In genomic region chr2:238294393-238295143, GRCh38 we compare ENCODE assay signal across 1 cellular context.
A peak's percentile ranks its signal among the peaks of the same experiment; 100 is the strongest.
TF ChIP-seq lines count a peak whose summit lies in the region.

No MANE protein-coding gene starts in this region.

TF ChIP-seq in HepG2, 621 proteins besides CTCF, POLR2A, EP300 and RAD21 (continues in another document):
- no peak for TF ChIP-seq TBP (CRISPR knock-in tag; IDR thresholded peaks at IDR 0.05)
- 0 out of 2 replicates have a peak, but pooled peaks have one; percentile 56 for TF ChIP-seq MYNN (CRISPR knock-in tag; IDR thresholded peaks at IDR 0.05; ENCODE audit: low read depth)
- TF ChIP-seq BRD4 (CRISPR knock-in tag; IDR thresholded peaks at IDR 0.05): no peak
- peak; percentile 61; the same call in 1 of the 2 replicates for TF ChIP-seq RXRB (CRISPR knock-in tag; IDR thresholded peaks at IDR 0.05; ENCODE audit: borderline replicate concordance)
- peak; percentile 41; the same call in 1 of the 2 replicates for TF ChIP-seq RARA (CRISPR knock-in tag; IDR thresholded peaks at IDR 0.05)
- TF ChIP-seq, protein P1, sequence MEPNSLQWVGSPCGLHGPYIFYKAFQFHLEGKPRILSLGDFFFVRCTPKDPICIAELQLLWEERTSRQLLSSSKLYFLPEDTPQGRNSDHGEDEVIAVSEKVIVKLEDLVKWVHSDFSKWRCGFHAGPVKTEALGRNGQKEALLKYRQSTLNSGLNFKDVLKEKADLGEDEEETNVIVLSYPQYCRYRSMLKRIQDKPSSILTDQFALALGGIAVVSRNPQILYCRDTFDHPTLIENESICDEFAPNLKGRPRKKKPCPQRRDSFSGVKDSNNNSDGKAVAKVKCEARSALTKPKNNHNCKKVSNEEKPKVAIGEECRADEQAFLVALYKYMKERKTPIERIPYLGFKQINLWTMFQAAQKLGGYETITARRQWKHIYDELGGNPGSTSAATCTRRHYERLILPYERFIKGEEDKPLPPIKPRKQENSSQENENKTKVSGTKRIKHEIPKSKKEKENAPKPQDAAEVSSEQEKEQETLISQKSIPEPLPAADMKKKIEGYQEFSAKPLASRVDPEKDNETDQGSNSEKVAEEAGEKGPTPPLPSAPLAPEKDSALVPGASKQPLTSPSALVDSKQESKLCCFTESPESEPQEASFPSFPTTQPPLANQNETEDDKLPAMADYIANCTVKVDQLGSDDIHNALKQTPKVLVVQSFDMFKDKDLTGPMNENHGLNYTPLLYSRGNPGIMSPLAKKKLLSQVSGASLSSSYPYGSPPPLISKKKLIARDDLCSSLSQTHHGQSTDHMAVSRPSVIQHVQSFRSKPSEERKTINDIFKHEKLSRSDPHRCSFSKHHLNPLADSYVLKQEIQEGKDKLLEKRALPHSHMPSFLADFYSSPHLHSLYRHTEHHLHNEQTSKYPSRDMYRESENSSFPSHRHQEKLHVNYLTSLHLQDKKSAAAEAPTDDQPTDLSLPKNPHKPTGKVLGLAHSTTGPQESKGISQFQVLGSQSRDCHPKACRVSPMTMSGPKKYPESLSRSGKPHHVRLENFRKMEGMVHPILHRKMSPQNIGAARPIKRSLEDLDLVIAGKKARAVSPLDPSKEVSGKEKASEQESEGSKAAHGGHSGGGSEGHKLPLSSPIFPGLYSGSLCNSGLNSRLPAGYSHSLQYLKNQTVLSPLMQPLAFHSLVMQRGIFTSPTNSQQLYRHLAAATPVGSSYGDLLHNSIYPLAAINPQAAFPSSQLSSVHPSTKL (CRISPR knock-in tag; IDR thresholded peaks at IDR 0.05): peak; percentile 82
- no peak for TF ChIP-seq RXRA (CRISPR knock-in tag; IDR thresholded peaks at IDR 0.05)
- TF ChIP-seq ZNF598 (CRISPR knock-in tag; IDR thresholded peaks at IDR 0.05; ENCODE audit: borderline replicate concordance): peak; percentile 6; the same call in 1 of the 2 replicates
- TF ChIP-seq ZBTB7B (CRISPR knock-in tag; IDR thresholded peaks at IDR 0.05): peak; percentile 38; the same call in 1 of the 2 replicates
- TF ChIP-seq, protein P2, sequence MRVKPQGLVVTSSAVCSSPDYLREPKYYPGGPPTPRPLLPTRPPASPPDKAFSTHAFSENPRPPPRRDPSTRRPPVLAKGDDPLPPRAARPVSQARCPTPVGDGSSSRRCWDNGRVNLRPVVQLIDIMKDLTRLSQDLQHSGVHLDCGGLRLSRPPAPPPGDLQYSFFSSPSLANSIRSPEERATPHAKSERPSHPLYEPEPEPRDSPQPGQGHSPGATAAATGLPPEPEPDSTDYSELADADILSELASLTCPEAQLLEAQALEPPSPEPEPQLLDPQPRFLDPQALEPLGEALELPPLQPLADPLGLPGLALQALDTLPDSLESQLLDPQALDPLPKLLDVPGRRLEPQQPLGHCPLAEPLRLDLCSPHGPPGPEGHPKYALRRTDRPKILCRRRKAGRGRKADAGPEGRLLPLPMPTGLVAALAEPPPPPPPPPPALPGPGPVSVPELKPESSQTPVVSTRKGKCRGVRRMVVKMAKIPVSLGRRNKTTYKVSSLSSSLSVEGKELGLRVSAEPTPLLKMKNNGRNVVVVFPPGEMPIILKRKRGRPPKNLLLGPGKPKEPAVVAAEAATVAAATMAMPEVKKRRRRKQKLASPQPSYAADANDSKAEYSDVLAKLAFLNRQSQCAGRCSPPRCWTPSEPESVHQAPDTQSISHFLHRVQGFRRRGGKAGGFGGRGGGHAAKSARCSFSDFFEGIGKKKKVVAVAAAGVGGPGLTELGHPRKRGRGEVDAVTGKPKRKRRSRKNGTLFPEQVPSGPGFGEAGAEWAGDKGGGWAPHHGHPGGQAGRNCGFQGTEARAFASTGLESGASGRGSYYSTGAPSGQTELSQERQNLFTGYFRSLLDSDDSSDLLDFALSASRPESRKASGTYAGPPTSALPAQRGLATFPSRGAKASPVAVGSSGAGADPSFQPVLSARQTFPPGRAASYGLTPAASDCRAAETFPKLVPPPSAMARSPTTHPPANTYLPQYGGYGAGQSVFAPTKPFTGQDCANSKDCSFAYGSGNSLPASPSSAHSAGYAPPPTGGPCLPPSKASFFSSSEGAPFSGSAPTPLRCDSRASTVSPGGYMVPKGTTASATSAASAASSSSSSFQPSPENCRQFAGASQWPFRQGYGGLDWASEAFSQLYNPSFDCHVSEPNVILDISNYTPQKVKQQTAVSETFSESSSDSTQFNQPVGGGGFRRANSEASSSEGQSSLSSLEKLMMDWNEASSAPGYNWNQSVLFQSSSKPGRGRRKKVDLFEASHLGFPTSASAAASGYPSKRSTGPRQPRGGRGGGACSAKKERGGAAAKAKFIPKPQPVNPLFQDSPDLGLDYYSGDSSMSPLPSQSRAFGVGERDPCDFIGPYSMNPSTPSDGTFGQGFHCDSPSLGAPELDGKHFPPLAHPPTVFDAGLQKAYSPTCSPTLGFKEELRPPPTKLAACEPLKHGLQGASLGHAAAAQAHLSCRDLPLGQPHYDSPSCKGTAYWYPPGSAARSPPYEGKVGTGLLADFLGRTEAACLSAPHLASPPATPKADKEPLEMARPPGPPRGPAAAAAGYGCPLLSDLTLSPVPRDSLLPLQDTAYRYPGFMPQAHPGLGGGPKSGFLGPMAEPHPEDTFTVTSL (CRISPR knock-in tag; IDR thresholded peaks at IDR 0.05; ENCODE audit: borderline replicate concordance): 0 out of 2 replicates have a peak, but pooled peaks have one; percentile 42
- TF ChIP-seq ZNF251 (CRISPR knock-in tag; IDR thresholded peaks at IDR 0.05): no peak
- no peak for TF ChIP-seq ZMAT3 (CRISPR knock-in tag; conservative IDR thresholded peaks at IDR 0.05)
- TF ChIP-seq ZNF552 (CRISPR knock-in tag; IDR thresholded peaks at IDR 0.05; ENCODE audit: borderline replicate concordance): 0 out of 2 replicates have a peak, but pooled peaks have one; percentile 51
- TF ChIP-seq, protein P3, sequence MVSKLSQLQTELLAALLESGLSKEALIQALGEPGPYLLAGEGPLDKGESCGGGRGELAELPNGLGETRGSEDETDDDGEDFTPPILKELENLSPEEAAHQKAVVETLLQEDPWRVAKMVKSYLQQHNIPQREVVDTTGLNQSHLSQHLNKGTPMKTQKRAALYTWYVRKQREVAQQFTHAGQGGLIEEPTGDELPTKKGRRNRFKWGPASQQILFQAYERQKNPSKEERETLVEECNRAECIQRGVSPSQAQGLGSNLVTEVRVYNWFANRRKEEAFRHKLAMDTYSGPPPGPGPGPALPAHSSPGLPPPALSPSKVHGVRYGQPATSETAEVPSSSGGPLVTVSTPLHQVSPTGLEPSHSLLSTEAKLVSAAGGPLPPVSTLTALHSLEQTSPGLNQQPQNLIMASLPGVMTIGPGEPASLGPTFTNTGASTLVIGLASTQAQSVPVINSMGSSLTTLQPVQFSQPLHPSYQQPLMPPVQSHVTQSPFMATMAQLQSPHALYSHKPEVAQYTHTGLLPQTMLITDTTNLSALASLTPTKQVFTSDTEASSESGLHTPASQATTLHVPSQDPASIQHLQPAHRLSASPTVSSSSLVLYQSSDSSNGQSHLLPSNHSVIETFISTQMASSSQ (IDR thresholded peaks at IDR 0.05; ENCODE audit: low read depth): no peak
- TF ChIP-seq, protein P3 (CRISPR knock-in tag; IDR thresholded peaks at IDR 0.05; ENCODE audit: borderline replicate concordance): no peak
- TF ChIP-seq HOXA3 (CRISPR knock-in tag; IDR thresholded peaks at IDR 0.05): peak; percentile 58; the same call in 1 of the 2 replicates
- no peak for TF ChIP-seq ZBTB42 (CRISPR knock-in tag; IDR thresholded peaks at IDR 0.05)
- TF ChIP-seq HIC2 (CRISPR knock-in tag; IDR thresholded peaks at IDR 0.05; ENCODE audit: low read depth): peak; percentile 56
- TF ChIP-seq, protein P4, sequence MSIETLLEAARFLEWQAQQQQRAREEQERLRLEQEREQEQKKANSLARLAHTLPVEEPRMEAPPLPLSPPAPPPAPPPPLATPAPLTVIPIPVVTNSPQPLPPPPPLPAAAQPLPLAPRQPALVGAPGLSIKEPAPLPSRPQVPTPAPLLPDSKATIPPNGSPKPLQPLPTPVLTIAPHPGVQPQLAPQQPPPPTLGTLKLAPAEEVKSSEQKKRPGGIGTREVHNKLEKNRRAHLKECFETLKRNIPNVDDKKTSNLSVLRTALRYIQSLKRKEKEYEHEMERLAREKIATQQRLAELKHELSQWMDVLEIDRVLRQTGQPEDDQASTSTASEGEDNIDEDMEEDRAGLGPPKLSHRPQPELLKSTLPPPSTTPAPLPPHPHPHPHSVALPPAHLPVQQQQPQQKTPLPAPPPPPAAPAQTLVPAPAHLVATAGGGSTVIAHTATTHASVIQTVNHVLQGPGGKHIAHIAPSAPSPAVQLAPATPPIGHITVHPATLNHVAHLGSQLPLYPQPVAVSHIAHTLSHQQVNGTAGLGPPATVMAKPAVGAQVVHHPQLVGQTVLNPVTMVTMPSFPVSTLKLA (IDR thresholded peaks at IDR 0.05): peak; percentile 82
- TF ChIP-seq, protein P5, sequence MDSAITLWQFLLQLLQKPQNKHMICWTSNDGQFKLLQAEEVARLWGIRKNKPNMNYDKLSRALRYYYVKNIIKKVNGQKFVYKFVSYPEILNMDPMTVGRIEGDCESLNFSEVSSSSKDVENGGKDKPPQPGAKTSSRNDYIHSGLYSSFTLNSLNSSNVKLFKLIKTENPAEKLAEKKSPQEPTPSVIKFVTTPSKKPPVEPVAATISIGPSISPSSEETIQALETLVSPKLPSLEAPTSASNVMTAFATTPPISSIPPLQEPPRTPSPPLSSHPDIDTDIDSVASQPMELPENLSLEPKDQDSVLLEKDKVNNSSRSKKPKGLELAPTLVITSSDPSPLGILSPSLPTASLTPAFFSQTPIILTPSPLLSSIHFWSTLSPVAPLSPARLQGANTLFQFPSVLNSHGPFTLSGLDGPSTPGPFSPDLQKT (CRISPR knock-in tag; IDR thresholded peaks at IDR 0.05; ENCODE audit: borderline replicate concordance): no peak
- TF ChIP-seq ZNF652 (CRISPR knock-in tag; IDR thresholded peaks at IDR 0.05; ENCODE audit: borderline replicate concordance, low read depth): no peak
- TF ChIP-seq MED8 (CRISPR knock-in tag; IDR thresholded peaks at IDR 0.05; ENCODE audit: insufficient replicate concordance): no peak
- no peak for TF ChIP-seq TMF1 (CRISPR knock-in tag; IDR thresholded peaks at IDR 0.05; ENCODE audit: low read depth)
- peak; percentile 64; the same call in 1 of the 2 replicates for TF ChIP-seq ZSCAN9 (CRISPR knock-in tag; IDR thresholded peaks at IDR 0.05; ENCODE audit: borderline replicate concordance)
- TF ChIP-seq TEAD3 (CRISPR knock-in tag; optimal IDR thresholded peaks at IDR 0.05; ENCODE audit: borderline replicate concordance): peak; percentile 83
- TF ChIP-seq TBL1XR1 (IDR thresholded peaks at IDR 0.05; ENCODE audit: borderline replicate concordance, low read length, partially characterized antibody): no peak
- no peak for TF ChIP-seq ZNF496 (CRISPR knock-in tag; IDR thresholded peaks at IDR 0.05; ENCODE audit: insufficient replicate concordance)
- 0 out of 2 replicates have a peak, but pooled peaks have one; percentile 58 for TF ChIP-seq ZNF30 (CRISPR knock-in tag; IDR thresholded peaks at IDR 0.05)
- TF ChIP-seq TCF7 (IDR thresholded peaks at IDR 0.05; ENCODE audit: low read depth): 0 out of 2 replicates have a peak, but pooled peaks have one; percentile 25
- no peak for TF ChIP-seq ETS1 (CRISPR knock-in tag; IDR thresholded peaks at IDR 0.05)
- TF ChIP-seq REL (CRISPR knock-in tag; conservative IDR thresholded peaks at IDR 0.05): no peak
- peak; percentile 56; the same call in 1 of the 2 replicates for TF ChIP-seq ERF (CRISPR knock-in tag; IDR thresholded peaks at IDR 0.05)
- no peak for TF ChIP-seq ZNF234 (CRISPR knock-in tag; conservative IDR thresholded peaks at IDR 0.05)
- no peak for TF ChIP-seq ZNF367 (CRISPR knock-in tag; IDR thresholded peaks at IDR 0.05; ENCODE audit: borderline replicate concordance)
- peak; percentile 39; the same call in 1 of the 2 replicates for TF ChIP-seq ZMYM2 (CRISPR knock-in tag; IDR thresholded peaks at IDR 0.05)
- peak; percentile 25; the same call in 1 of the 2 replicates for TF ChIP-seq ELF1 (CRISPR knock-in tag; IDR thresholded peaks at IDR 0.05)
- TF ChIP-seq, protein P6, sequence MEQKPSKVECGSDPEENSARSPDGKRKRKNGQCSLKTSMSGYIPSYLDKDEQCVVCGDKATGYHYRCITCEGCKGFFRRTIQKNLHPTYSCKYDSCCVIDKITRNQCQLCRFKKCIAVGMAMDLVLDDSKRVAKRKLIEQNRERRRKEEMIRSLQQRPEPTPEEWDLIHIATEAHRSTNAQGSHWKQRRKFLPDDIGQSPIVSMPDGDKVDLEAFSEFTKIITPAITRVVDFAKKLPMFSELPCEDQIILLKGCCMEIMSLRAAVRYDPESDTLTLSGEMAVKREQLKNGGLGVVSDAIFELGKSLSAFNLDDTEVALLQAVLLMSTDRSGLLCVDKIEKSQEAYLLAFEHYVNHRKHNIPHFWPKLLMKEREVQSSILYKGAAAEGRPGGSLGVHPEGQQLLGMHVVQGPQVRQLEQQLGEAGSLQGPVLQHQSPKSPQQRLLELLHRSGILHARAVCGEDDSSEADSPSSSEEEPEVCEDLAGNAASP (CRISPR knock-in tag; IDR thresholded peaks at IDR 0.05; ENCODE audit: borderline replicate concordance): 0 out of 2 replicates have a peak, but pooled peaks have one; percentile 11
- no peak for TF ChIP-seq ZNF773 (CRISPR knock-in tag; IDR thresholded peaks at IDR 0.05; ENCODE audit: borderline replicate concordance)
- TF ChIP-seq FOXO1 (CRISPR knock-in tag; IDR thresholded peaks at IDR 0.05): 0 out of 2 replicates have a peak, but pooled peaks have one; percentile 32
